In the genomic region with DNA sequence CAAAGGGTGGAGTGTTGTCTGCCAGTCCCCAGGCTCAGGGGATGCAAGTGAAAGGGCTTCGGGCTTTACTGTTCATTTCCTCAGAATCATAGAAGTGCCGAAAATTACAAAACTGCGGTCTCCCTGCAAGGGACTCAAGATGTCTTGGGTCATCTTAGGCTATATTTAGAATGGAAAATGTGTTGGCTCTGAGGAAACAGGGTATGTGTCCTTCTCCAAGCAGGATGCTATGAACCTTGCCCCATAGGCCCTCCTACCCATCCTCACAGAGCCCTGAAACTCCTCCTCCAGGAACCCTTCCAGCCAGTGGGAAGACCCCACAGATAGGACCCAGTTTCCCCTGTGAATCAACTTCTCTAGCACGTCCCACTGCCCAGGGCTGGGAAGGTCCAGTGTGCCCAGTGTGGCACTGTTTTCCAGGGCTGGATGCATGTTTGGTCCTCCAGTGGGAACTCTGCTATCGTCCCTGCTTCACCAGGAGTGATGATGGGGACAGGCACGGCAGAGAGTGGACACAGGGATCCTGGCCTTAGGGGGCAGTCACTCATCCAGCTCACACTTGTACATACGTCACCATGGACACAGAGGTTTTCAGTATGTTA, we compare ENCODE assay signal across 7 cellular contexts.
DNase-seq lines count a peak whose midpoint lies in the region; ATAC-seq, FAIRE-seq and TF ChIP-seq lines count a peak whose summit lies in the region.
"Not testable (repeated sequence)": the region's sequence is repeated elsewhere in the genome, so short reads cannot be mapped to it uniquely, and the experiment has no call there.

No MANE protein-coding gene starts in this region.

- ATAC-seq in CD4-positive, CD25-positive, alpha-beta regulatory T cell (ENCODE audit: low read depth in 2 of 2), result not testable (repeated sequence)
- ATAC-seq in heart right ventricle (peak in 5 of 8 donors; percentile 19 to 38 (median 22)), right lobe of liver (peak in 3 of 4 donors; percentile 11 to 14 (median 13)), upper lobe of right lung (peak; percentile 54)

- WGBS in heart right ventricle, 2 donors, result 77 to 86% methylated on average over 2 to 4 of the region's 7 CpGs
- WGBS in right lobe of liver (ENCODE audit: insufficient coverage, low coverage, low lambda C conversion rate, missing lambda C conversion rate), result 100% methylated on average over 1 of the region's 7 CpGs

- H3K4me3 Mint-ChIP-seq in CD4-positive, CD25-positive, alpha-beta regulatory T cell, result peak overlapping the region in 1 of 4 donors; percentile 75
- not testable (repeated sequence) for H3K4me3 Mint-ChIP-seq in activated CD4-positive, alpha-beta T cell treated with anti-CD3 and anti-CD28 coated beads, Interleukin-2, amount 10 ng/mL, durations not matched to agents 24 days and 14 days

- CTCF ChIA-PET in endothelial cell of umbilical vein (lab: Charles Lee), result not testable (repeated sequence)

- not testable (repeated sequence) for H4K20me1 ChIP-seq in endothelial cell of umbilical vein (replicated peaks; ENCODE audit: control insufficient read depth, extremely low read depth, insufficient read depth, low read length)

- intact Hi-C loops in activated CD4-positive, alpha-beta T cell treated with anti-CD3 and anti-CD28 coated beads, Interleukin-2, amount 10 ng/mL, durations not matched to agents 24 days and 14 days (cut with micrococcal nuclease); endothelial cell of umbilical vein (cut with micrococcal nuclease); heart right ventricle (cut with DNase I); right lobe of liver (cut with DNase I); upper lobe of right lung (cut with DNase I): not testable (repeated sequence)

- H3K9me1 ChIP-seq in endothelial cell of umbilical vein (replicated peaks; ENCODE audit: control insufficient read depth, extremely low read depth, insufficient read depth, low read length), result not testable (repeated sequence)

- H3K27me3 Mint-ChIP-seq in CD4-positive, CD25-positive, alpha-beta regulatory T cell; activated CD4-positive, alpha-beta T cell treated with anti-CD3 and anti-CD28 coated beads, Interleukin-2, amount 10 ng/mL, durations not matched to agents 24 days and 14 days: not testable (repeated sequence)

- not testable (repeated sequence) for H3K9ac ChIP-seq in endothelial cell of umbilical vein (replicated peaks; ENCODE audit: extremely low read depth, insufficient read depth, low read length)

- not testable (repeated sequence) for TF ChIP-seq CTCF in endothelial cell of umbilical vein (IDR thresholded peaks at IDR 0.05; ENCODE audit: extremely low read depth in 1 of 2, insufficient read depth in 1 of 2, low read depth in 1 of 2, low read length in 2 of 2); heart right ventricle (IDR thresholded peaks at IDR 0.05); right lobe of liver (IDR thresholded peaks at IDR 0.05); neutrophil (IDR thresholded peaks at IDR 0.05); upper lobe of right lung (IDR thresholded peaks at IDR 0.05)

- not testable (repeated sequence) for TF ChIP-seq POLR2A in endothelial cell of umbilical vein (IDR thresholded peaks at IDR 0.05; ENCODE audit: low read depth, low read length); right lobe of liver (IDR thresholded peaks at IDR 0.05)

- H3K27ac ChIP-seq in CD4-positive, CD25-positive, alpha-beta regulatory T cell (ENCODE audit: insufficient read depth, low read length, poor library complexity, severe bottlenecking); endothelial cell of umbilical vein (ENCODE audit: insufficient read depth, low read depth, low read length); heart right ventricle; right lobe of liver; upper lobe of right lung: not testable (repeated sequence)
- H3K27ac ChIP-seq in neutrophil, result peak overlapping the region; percentile 55

- not testable (repeated sequence) for DNase-seq in CD4-positive, CD25-positive, alpha-beta regulatory T cell; endothelial cell of umbilical vein (ENCODE audit: low read depth, low spot score); heart right ventricle; right lobe of liver; upper lobe of right lung
- DNase-seq in activated CD4-positive, alpha-beta T cell treated with anti-CD3 and anti-CD28 coated beads, Interleukin-2, amount 10 ng/mL, durations not matched to agents 24 days and 14 days, result peak; percentile 53

- H3K36me3 ChIP-seq in CD4-positive, CD25-positive, alpha-beta regulatory T cell (ENCODE audit: control insufficient read depth, insufficient read depth, low read length); endothelial cell of umbilical vein (ENCODE audit: control insufficient read depth in 2 of 2, extremely low read depth in 1 of 2, insufficient read depth in 2 of 2, low read length in 2 of 2); heart right ventricle; right lobe of liver; neutrophil; upper lobe of right lung: not testable (repeated sequence)

- H3K4me2 ChIP-seq in endothelial cell of umbilical vein (ENCODE audit: insufficient read depth, low read length), result not testable (repeated sequence)

- H3K4me1 Mint-ChIP-seq in CD4-positive, CD25-positive, alpha-beta regulatory T cell, result peaks cover 0 to 21% (median 4%) of the 10 kb centered on the region in 4 donors
- H3K4me1 Mint-ChIP-seq in activated CD4-positive, alpha-beta T cell treated with anti-CD3 and anti-CD28 coated beads, Interleukin-2, amount 10 ng/mL, durations not matched to agents 24 days and 14 days, result not testable (repeated sequence)

- FAIRE-seq in endothelial cell of umbilical vein (lab: Jason Lieb, UNC), result peak; percentile 69

- not testable (repeated sequence) for BruUV-seq in endothelial cell of umbilical vein (replicated peaks; lab: Mats Ljungman, UMichigan)

- not testable (repeated sequence) for H3K36me3 Mint-ChIP-seq in CD4-positive, CD25-positive, alpha-beta regulatory T cell; activated CD4-positive, alpha-beta T cell treated with anti-CD3 and anti-CD28 coated beads, Interleukin-2, amount 10 ng/mL, durations not matched to agents 24 days and 14 days (ENCODE audit: low read depth)

- not testable (repeated sequence) for H3K9me3 ChIP-seq in CD4-positive, CD25-positive, alpha-beta regulatory T cell (ENCODE audit: control insufficient read depth in 2 of 2, low read length in 2 of 2); endothelial cell of umbilical vein (replicated peaks; ENCODE audit: control insufficient read depth, insufficient read depth, low read length); heart right ventricle; right lobe of liver; neutrophil; upper lobe of right lung

- POLR2A ChIA-PET in endothelial cell of umbilical vein (lab: Charles Lee), result not testable (repeated sequence)

- not testable (repeated sequence) for H3K27me3 ChIP-seq in CD4-positive, CD25-positive, alpha-beta regulatory T cell (ENCODE audit: control insufficient read depth, insufficient read depth, low read length); endothelial cell of umbilical vein (ENCODE audit: control insufficient read depth in 2 of 2, insufficient read depth in 2 of 2, low read length in 2 of 2); heart right ventricle; right lobe of liver; neutrophil; upper lobe of right lung

- dilution Hi-C loops in endothelial cell of umbilical vein (cut with MboI; ENCODE audit: extremely low pct_ligation_motif_present, low sequenced_read_pairs), result not testable (repeated sequence)

- H3K4me3 ChIP-seq in CD4-positive, CD25-positive, alpha-beta regulatory T cell (ENCODE audit: low read depth, low read length); endothelial cell of umbilical vein (replicated peaks in 1 of 3; ENCODE audit: insufficient read depth in 1 of 3, low read depth in 1 of 3, low read length in 3 of 3); heart right ventricle; right lobe of liver; neutrophil (ENCODE audit: low read depth in 1 of 2, low read length in 1 of 2); upper lobe of right lung: not testable (repeated sequence)

- peak overlapping the region; percentile 65 to 88 (median 80) for H3K27ac Mint-ChIP-seq in CD4-positive, CD25-positive, alpha-beta regulatory T cell
- H3K27ac Mint-ChIP-seq in activated CD4-positive, alpha-beta T cell treated with anti-CD3 and anti-CD28 coated beads, Interleukin-2, amount 10 ng/mL, durations not matched to agents 24 days and 14 days, result not testable (repeated sequence)

- H3K79me2 ChIP-seq in endothelial cell of umbilical vein (ENCODE audit: control insufficient read depth, insufficient read depth, low read length), result not testable (repeated sequence)

- H3K4me1 ChIP-seq in CD4-positive, CD25-positive, alpha-beta regulatory T cell (ENCODE audit: control insufficient read depth, insufficient read depth, low read length, poor library complexity, severe bottlenecking); endothelial cell of umbilical vein (ENCODE audit: control insufficient read depth, extremely low read depth, insufficient read depth, low read length); right lobe of liver; upper lobe of right lung: not testable (repeated sequence)
- H3K4me1 ChIP-seq in heart right ventricle (peaks cover 0 to 14% (median 0%) of the 10 kb centered on the region in 9 donors), neutrophil (ENCODE audit: control insufficient read depth in 1 of 2, insufficient read depth in 1 of 2, low read depth in 1 of 2, low read length in 1 of 2) (peaks cover 10 to 15% of the 10 kb centered on the region in 2 experiments)

- H3K9me3 Mint-ChIP-seq in CD4-positive, CD25-positive, alpha-beta regulatory T cell; activated CD4-positive, alpha-beta T cell treated with anti-CD3 and anti-CD28 coated beads, Interleukin-2, amount 10 ng/mL, durations not matched to agents 24 days and 14 days: not testable (repeated sequence)

- H2AFZ ChIP-seq in endothelial cell of umbilical vein (ENCODE audit: low read depth, low read length), result not testable (repeated sequence)
